ENCODE assay signal across 21 cellular contexts in the genomic region with DNA sequence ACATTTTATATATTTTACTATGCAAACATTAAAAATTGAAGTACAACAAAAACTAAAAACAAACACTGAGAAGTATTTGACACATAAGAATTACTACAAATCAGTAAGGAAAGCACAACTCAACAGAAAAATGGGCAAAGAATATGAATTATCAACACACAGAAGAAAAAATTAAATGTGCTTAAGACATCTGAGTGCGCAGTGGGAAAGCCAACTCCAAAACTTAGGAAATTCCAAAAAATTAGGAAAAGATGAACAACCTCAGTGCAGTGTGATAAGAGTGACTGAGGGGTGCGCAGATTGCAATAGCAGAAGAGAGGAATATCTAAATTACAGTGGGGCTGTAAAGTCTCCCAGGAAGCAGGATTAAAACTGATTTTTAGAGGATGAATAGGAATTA.
"Had no signal": no experiment of that assay in that cellular context is flagged by ENCODE, and none has a peak within 500 bp of the region (broad histone marks: within the 10 kb centered on the region; RNA-seq: fewer than 3 reads in every experiment).

No MANE protein-coding gene starts in this region.

- H3K27me3 ChIP-seq: neural progenitor cell, ovary, sigmoid colon, testis had no signal

- H3K27ac Mint-ChIP-seq: neural progenitor cell; stimulated activated memory B cell treated with anti-CD40 and anti-IgM and Interleukin-4, amounts not matched to agents 10 μg/mL and 1 μg/mL and 100 μg/mL, for 72 hours; type B pancreatic cell had no signal

- H3K27ac ChIP-seq: coronary artery, lower lobe of right lung, ovary, psoas muscle, sigmoid colon, testis, tibial artery had no signal

- H3K9me3 ChIP-seq: lower lobe of right lung, ovary, psoas muscle, sigmoid colon, spleen, testis, tibial artery had no signal

- H3K4me3 ChIP-seq: coronary artery, lower lobe of right lung, ovary, psoas muscle, sigmoid colon, spleen, testis, tibial artery had no signal

- DNase-seq: effector CD4-positive, alpha-beta T cell; hypothalamus; immature natural killer cell; left ventricle myocardium superior; lower lobe of right lung; ovary; posterior cingulate gyrus; psoas muscle; right cardiac atrium; sigmoid colon; spleen; stimulated activated CD4-positive, alpha-beta T cell treated with anti-CD3 and anti-CD28 coated beads, Interleukin-4, amount 100 ng/mL, for 4 hours; stimulated activated naive CD8-positive, alpha-beta T cell treated with anti-CD3 and anti-CD28 coated beads, Interleukin-15, Interleukin-2, amounts not matched to agents 100 U/mL and 50 U/mL, for 24 hours; substantia nigra; testis; tibial artery had no signal

- H3K36me3 ChIP-seq: lower lobe of right lung, neural progenitor cell, ovary, sigmoid colon, spleen, tibial artery had no signal

- H2AFZ ChIP-seq: neural progenitor cell had no signal

- ATAC-seq: left ventricle myocardium superior; lower lobe of right lung; natural killer cell treated with Interleukin-12 subunit alpha and Interleukin-12 subunit beta and Interleukin-15 and Interleukin-18, amount 100 ng/mL, for 72 hours; psoas muscle; right cardiac atrium; stimulated activated memory B cell treated with anti-CD40 and anti-IgM and Interleukin-4, amounts not matched to agents 10 μg/mL and 1 μg/mL and 100 μg/mL, for 72 hours; stimulated activated naive CD8-positive, alpha-beta T cell treated with anti-CD3 and anti-CD28 coated beads, Interleukin-15, Interleukin-2, amounts not matched to agents 100 U/mL and 50 U/mL, for 24 hours had no signal

- H3K4me3 Mint-ChIP-seq: natural killer cell treated with Interleukin-12 subunit alpha and Interleukin-12 subunit beta and Interleukin-15 and Interleukin-18, amount 100 ng/mL, for 72 hours; type B pancreatic cell had no signal

- H3K9me3 Mint-ChIP-seq: immature natural killer cell; natural killer cell treated with Interleukin-12 subunit alpha and Interleukin-12 subunit beta and Interleukin-15 and Interleukin-18, amount 100 ng/mL, for 72 hours; stimulated activated memory B cell treated with anti-CD40 and anti-IgM and Interleukin-4, amounts not matched to agents 10 μg/mL and 1 μg/mL and 100 μg/mL, for 72 hours; type B pancreatic cell had no signal

- H3K36me3 Mint-ChIP-seq: natural killer cell treated with Interleukin-12 subunit alpha and Interleukin-12 subunit beta and Interleukin-15 and Interleukin-18, amount 100 ng/mL, for 72 hours had no signal

- H3K9ac ChIP-seq: neural progenitor cell had no signal
